Comparison of ENCODE assay signal across 31 cellular contexts in genomic region chr9:113770396-113770795, GRCh38.
"Had no signal": no experiment of that assay in that cellular context is flagged by ENCODE, and none has a peak within 500 bp of the region (broad histone marks: within the 10 kb centered on the region; RNA-seq: fewer than 3 reads in every experiment).

No MANE protein-coding gene starts in this region.

- DNase-seq: activated CD4-positive, alpha-beta T cell treated with anti-CD3 and anti-CD28 coated beads for 36 hours; activated CD4-positive, CD25-positive, alpha-beta regulatory T cell; activated CD8-positive, alpha-beta memory T cell treated with anti-CD3 and anti-CD28 coated beads, Interleukin-2, amount 10 ng/mL, durations not matched to agents 7 days and 5 days; activated CD8-positive, alpha-beta T cell treated with anti-CD3 and anti-CD28 coated beads, Interleukin-2, amount 10 ng/mL, durations not matched to agents 7 days and 5 days; activated T-cell treated with anti-CD3 and anti-CD28 coated beads, Interleukin-2, amount 50 U/mL, for 48 hours; anterior cingulate cortex; effector CD8-positive, alpha-beta T cell; gastrocnemius medialis; glutamatergic neuron; left cardiac atrium; left ventricle myocardium superior; mammary epithelial cell; nephron progenitor cell; right lobe of liver; stimulated activated CD4-positive, alpha-beta T cell treated with anti-CD3 and anti-CD28 coated beads, Interleukin-12 subunit alpha, Interleukin-12 subunit beta, amount 100 ng/mL, for 4 hours; stimulated activated CD4-positive, alpha-beta T cell treated with anti-CD3 and anti-CD28 coated beads, Interleukin-4, amount 100 ng/mL, for 24 hours; T-helper 1 cell; trophoblast cell had no signal

- H2AFZ ChIP-seq: hepatocyte had no signal

- H3K36me3 ChIP-seq: gastrocnemius medialis, neutrophil, ovary, right lobe of liver, thoracic aorta had no signal

- H3K4me3 Mint-ChIP-seq: activated CD4-positive, alpha-beta T cell treated with anti-CD3 and anti-CD28 coated beads for 36 hours; activated CD8-positive, alpha-beta memory T cell treated with anti-CD3 and anti-CD28 coated beads, Interleukin-2, amount 10 ng/mL, durations not matched to agents 7 days and 5 days; activated CD8-positive, alpha-beta T cell treated with anti-CD3 and anti-CD28 coated beads, Interleukin-2, amount 10 ng/mL, durations not matched to agents 7 days and 5 days; brain; dendritic cell treated with granulocyte-macrophage colony-stimulating factor and Interleukin-4, amounts not matched to agents 40 ng/mL and 50 ng/mL, for 4 days; nephron progenitor cell; stimulated activated effector memory CD8-positive, alpha-beta T cell treated with anti-CD3 and anti-CD28 coated beads, Interleukin-12 subunit alpha, Interleukin-12 subunit beta, amount 100 ng/mL, for 72 hours; stimulated activated naive CD8-positive, alpha-beta T cell treated with anti-CD3 and anti-CD28 coated beads, Interleukin-15, Interleukin-2, amounts not matched to agents 100 ng/mL and 50 ng/mL, for 24 hours; T-helper 2 cell treated with Interferon-gamma antibody and Interleukin-4, amounts not matched to agents 5 μg/mL and 100 μg/mL, for 36 hours had no signal

- H3K4me2 ChIP-seq: hepatocyte had no signal

- H3K9me3 ChIP-seq: gastrocnemius medialis, neutrophil, ovary, right lobe of liver, thoracic aorta had no signal

- H3K9me3 Mint-ChIP-seq: T-helper 2 cell treated with Interferon-gamma antibody and Interleukin-4, amounts not matched to agents 5 μg/mL and 100 μg/mL, for 36 hours had no signal

- H3K27ac Mint-ChIP-seq: activated CD4-positive, alpha-beta T cell treated with anti-CD3 and anti-CD28 coated beads for 36 hours; activated CD8-positive, alpha-beta memory T cell treated with anti-CD3 and anti-CD28 coated beads, Interleukin-2, amount 10 ng/mL, durations not matched to agents 7 days and 5 days; activated CD8-positive, alpha-beta T cell treated with anti-CD3 and anti-CD28 coated beads, Interleukin-2, amount 10 ng/mL, durations not matched to agents 7 days and 5 days; activated naive CD4-positive, alpha-beta T cell treated with anti-CD3 and anti-CD28 coated beads, Interleukin-2, amount 50 U/mL, for 72 hours; activated T-helper 2 cell treated with anti-CD3 and anti-CD28 coated beads, Interferon-gamma antibody, Interleukin-2, Interleukin-4, amounts not matched to agents 10 μg/mL and 5 μg/mL and 100 μg/mL, durations not matched to agents 14 hours and 24 hours and 36 hours; brain; dendritic cell treated with granulocyte-macrophage colony-stimulating factor and Interleukin-4, amounts not matched to agents 40 ng/mL and 50 ng/mL, for 4 days; nephron progenitor cell; progenitor cell of endocrine pancreas; stimulated activated effector memory CD8-positive, alpha-beta T cell treated with anti-CD3 and anti-CD28 coated beads, Interleukin-12 subunit alpha, Interleukin-12 subunit beta, amount 100 ng/mL, for 72 hours; stimulated activated naive CD8-positive, alpha-beta T cell treated with anti-CD3 and anti-CD28 coated beads, Interleukin-15, Interleukin-2, amounts not matched to agents 100 ng/mL and 50 ng/mL, for 24 hours; T-helper 2 cell treated with Interferon-gamma antibody and Interleukin-4, amounts not matched to agents 5 μg/mL and 100 μg/mL, for 36 hours had no signal

- H3K27me3 ChIP-seq: gastrocnemius medialis, neutrophil, ovary, right lobe of liver had no signal

- H3K4me1 ChIP-seq: gastrocnemius medialis, right lobe of liver had no signal

- H3K4me1 Mint-ChIP-seq: activated CD4-positive, alpha-beta T cell treated with anti-CD3 and anti-CD28 coated beads for 36 hours; activated CD8-positive, alpha-beta memory T cell treated with anti-CD3 and anti-CD28 coated beads, Interleukin-2, amount 10 ng/mL, durations not matched to agents 7 days and 5 days; nephron progenitor cell; stimulated activated effector memory CD8-positive, alpha-beta T cell treated with anti-CD3 and anti-CD28 coated beads, Interleukin-12 subunit alpha, Interleukin-12 subunit beta, amount 100 ng/mL, for 72 hours had no signal

- H3K27ac ChIP-seq: gastrocnemius medialis, hepatocyte, neutrophil, ovary, right lobe of liver, skin epidermis, thoracic aorta had no signal

- ATAC-seq: activated CD4-positive, alpha-beta T cell treated with anti-CD3 and anti-CD28 coated beads for 36 hours; activated CD8-positive, alpha-beta memory T cell treated with anti-CD3 and anti-CD28 coated beads, Interleukin-2, amount 10 ng/mL, durations not matched to agents 7 days and 5 days; activated CD8-positive, alpha-beta T cell treated with anti-CD3 and anti-CD28 coated beads, Interleukin-2, amount 10 ng/mL, durations not matched to agents 7 days and 5 days; activated naive CD4-positive, alpha-beta T cell treated with anti-CD3 and anti-CD28 coated beads, Interleukin-2, amount 50 U/mL, for 72 hours; gastrocnemius medialis; right lobe of liver; stimulated activated effector memory CD8-positive, alpha-beta T cell treated with anti-CD3 and anti-CD28 coated beads, Interleukin-12 subunit alpha, Interleukin-12 subunit beta, amount 100 ng/mL, for 72 hours had no signal

- H3K79me2 ChIP-seq: hepatocyte had no signal

- H3K36me3 Mint-ChIP-seq: activated CD8-positive, alpha-beta memory T cell treated with anti-CD3 and anti-CD28 coated beads, Interleukin-2, amount 10 ng/mL, durations not matched to agents 7 days and 5 days; activated naive CD4-positive, alpha-beta T cell treated with anti-CD3 and anti-CD28 coated beads, Interleukin-2, amount 50 U/mL, for 72 hours; brain; stimulated activated effector memory CD8-positive, alpha-beta T cell treated with anti-CD3 and anti-CD28 coated beads, Interleukin-12 subunit alpha, Interleukin-12 subunit beta, amount 100 ng/mL, for 72 hours had no signal

- H3K4me3 ChIP-seq: gastrocnemius medialis, hepatocyte, ovary, right lobe of liver, skin epidermis, thoracic aorta had no signal
